11 cellular contexts compared by ENCODE assay signal in the genomic region with DNA sequence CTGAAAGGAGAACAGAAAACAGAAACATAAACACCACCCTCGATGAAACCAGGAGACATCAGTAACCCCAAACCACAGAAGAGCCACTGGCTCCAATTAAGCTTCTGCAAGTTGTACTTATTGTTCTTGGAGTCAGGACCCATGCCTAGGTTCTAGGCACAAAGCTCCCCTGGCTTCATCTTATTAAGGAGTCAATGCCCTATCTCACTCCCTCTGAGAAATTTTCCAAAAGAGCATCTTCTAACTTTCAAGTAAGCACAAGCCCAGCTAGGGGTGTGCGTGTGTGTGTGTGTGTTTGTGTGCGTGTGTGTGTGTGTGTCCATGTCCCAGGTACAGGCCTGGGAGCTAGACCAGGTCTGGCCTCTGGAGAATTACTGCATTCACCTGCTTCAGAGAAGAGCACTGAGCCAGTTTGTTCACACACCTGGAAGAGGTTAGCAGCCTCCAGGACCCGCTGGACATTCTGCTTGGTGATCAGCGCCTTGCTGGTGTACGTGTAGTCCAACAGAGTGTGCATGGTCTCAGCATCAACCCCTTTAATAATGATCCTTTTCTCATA. TPM values are rescaled to one million over a fixed set of nuclear protein-coding genes. Genes with fewer than 3 reads are reported as not detected.
A peak's percentile ranks its signal among the peaks of the same experiment; 100 is the strongest.
DNase-seq lines count a peak whose midpoint lies in the region; ATAC-seq and TF ChIP-seq lines count a peak whose summit lies in the region.
"Had no signal": no experiment of that assay in that cellular context is flagged by ENCODE, and none has a peak within 500 bp of the region (broad histone marks: within the 10 kb centered on the region; RNA-seq: fewer than 3 reads in every experiment).

No MANE protein-coding gene starts in this region.

- H3K36me3 Mint-ChIP-seq in activated CD4-positive, alpha-beta T cell treated with anti-CD3 and anti-CD28 coated beads for 36 hours (ENCODE audit: low read depth) = peaks cover 73% of the 10 kb centered on the region

- ATAC-seq in activated CD4-positive, alpha-beta T cell treated with anti-CD3 and anti-CD28 coated beads for 36 hours = peak; percentile 82
- ATAC-seq in HG02840 (IDR thresholded peaks at IDR 0.05; ENCODE audit: low FRiP score, unreplicated experiment) = peak; percentile 77
- no peak for ATAC-seq in upper lobe of left lung (ENCODE audit: low FRiP score in 2 of 2)

- intact Hi-C loops in activated CD4-positive, alpha-beta T cell treated with anti-CD3 and anti-CD28 coated beads for 36 hours (cut with DNase I, micrococcal nuclease) = loop anchor here in 1 of 2 experiments (1.0 kb wide), 1 partner anchor 27 kb away; no protein-coding TSS in a partner anchor
- intact Hi-C loops in spleen (cut with DNase I; ENCODE audit: low total_unique reads) = no loop called here

- peak overlapping the region in 6 of 8 donors; percentile 35 to 81 (median 67) for H3K27ac ChIP-seq in spleen
- peak overlapping the region in 1 of 4 donors; percentile 39 for H3K27ac ChIP-seq in upper lobe of left lung
- H3K27ac ChIP-seq: epithelial cell of prostate had no signal

- H3K27me3 Mint-ChIP-seq in activated CD4-positive, alpha-beta T cell treated with anti-CD3 and anti-CD28 coated beads for 36 hours = no peaks in the 10 kb centered on the region

- TF ChIP-seq EP300 in upper lobe of left lung (IDR thresholded peaks at IDR 0.05) = no peak

- H3K36me3 ChIP-seq in spleen (peaks cover 0 to 52% (median 0%) of the 10 kb centered on the region in 6 donors), upper lobe of left lung (no peaks in the 10 kb centered on the region)

- no peaks in the 10 kb centered on the region for H3K27me3 ChIP-seq in spleen (replicated peaks in 1 of 7)
- no peaks in the 10 kb centered on the region for H3K27me3 ChIP-seq in upper lobe of left lung

- H3K4me3 ChIP-seq in spleen (peak overlapping the region in 1 of 8 donors; percentile 24), upper lobe of left lung (no peak overlapping the region)

- CTCF ChIA-PET in activated CD4-positive, alpha-beta T cell treated with anti-CD3 and anti-CD28 coated beads for 36 hours (lab: Charles Lee) = interaction anchor here (0.6 to 2.4 kb wide), 9 partner anchors 9 to 358 kb away, joined by 3 to 6 read pairs (median 4); no protein-coding TSS in a partner anchor

- 72 to 82% (median 77%) methylated on average over 5 to 6 of the region's 6 CpGs for WGBS in spleen, 5 donors
- WGBS in upper lobe of left lung, 2 donors = 85 to 92% methylated on average over 6 of the region's 6 CpGs

- peak overlapping the region; percentile 39 for H3K4me3 Mint-ChIP-seq in activated CD4-positive, alpha-beta T cell treated with anti-CD3 and anti-CD28 coated beads for 36 hours

- H3K9me3 ChIP-seq in spleen (no peaks in the 10 kb centered on the region), upper lobe of left lung (no peaks in the 10 kb centered on the region)

- TF ChIP-seq POLR2A in spleen (IDR thresholded peaks at IDR 0.05) (no peak), upper lobe of left lung (IDR thresholded peaks at IDR 0.05) (no peak)

- POLR2A ChIA-PET in activated CD4-positive, alpha-beta T cell treated with anti-CD3 and anti-CD28 coated beads for 36 hours (lab: Charles Lee) = interaction anchor here (0.6 to 2.0 kb wide), 8 partner anchors 10 to 170 kb away, joined by 3 to 7 read pairs (median 4); a partner anchor contains a TSS

- H3K9me3 Mint-ChIP-seq in activated CD4-positive, alpha-beta T cell treated with anti-CD3 and anti-CD28 coated beads for 36 hours (ENCODE audit: low read depth) = no peaks in the 10 kb centered on the region

- DNase-seq in activated CD4-positive, alpha-beta T cell treated with anti-CD3 and anti-CD28 coated beads for 36 hours = peak; percentile 36
- DNase-seq in activated CD4-positive, alpha-beta T cell treated with anti-CD3 and anti-CD28 coated beads for 1 hour = no peak
- DNase-seq in NOMO-1 (lab: John Stamatoyannopoulos, UW; ENCODE audit: unreplicated experiment in 2 of 2) (peak; percentile 61 to 88), spleen (no peak), NCI-H69 (lab: John Stamatoyannopoulos, UW) (no peak), COR-L47 (lab: John Stamatoyannopoulos, UW) (no peak), upper lobe of left lung (no peak)
- DNase-seq: activated CD4-positive, alpha-beta T cell treated with anti-CD3 and anti-CD28 coated beads for 48 hours had no signal

- H3K4me1 ChIP-seq in spleen (peaks cover 3 to 45% (median 28%) of the 10 kb centered on the region in 6 donors), upper lobe of left lung (peaks cover 0 to 11% (median 6%) of the 10 kb centered on the region in 4 donors)

- TF ChIP-seq CTCF in spleen (IDR thresholded peaks at IDR 0.05 in 8 of 11, conservative IDR thresholded peaks at IDR 0.05 in 3 of 11) (no peak), upper lobe of left lung (IDR thresholded peaks at IDR 0.05) (no peak)

- peaks cover 61% of the 10 kb centered on the region for H3K4me1 Mint-ChIP-seq in activated CD4-positive, alpha-beta T cell treated with anti-CD3 and anti-CD28 coated beads for 36 hours

- H3K27ac Mint-ChIP-seq in activated CD4-positive, alpha-beta T cell treated with anti-CD3 and anti-CD28 coated beads for 36 hours = peak overlapping the region; percentile 87

RNA-seq across cellular contexts. Expression of a gene that starts 28.0 kb away (rescaled TPM):
- total RNA-seq in activated CD4-positive, alpha-beta T cell treated with anti-CD3 and anti-CD28 coated beads for 36 hours = 10 to 100 TPM; 62.8 to 64.7 TPM
- total RNA-seq in spleen (10 to 100 TPM; 29.4 to 51.8 (median 37.3) TPM), upper lobe of left lung (10 to 100 TPM; 15.2 to 77.5 (median 25.6) TPM)
- polyA plus RNA-seq in spleen = 10 to 100 TPM; 10.8 to 15.4 (median 15.0) TPM
- polyA plus RNA-seq: neural cell had no signal

Comparison
In these comparisons a context has a peak if more than half of its experiments do, and no peak if none do; other contexts are left out.
1. DNase-seq: peak in activated CD4-positive, alpha-beta T cell treated with anti-CD3 and anti-CD28 coated beads for 36 hours (single experiment) and NOMO-1 (2 of 2); none in activated CD4-positive, alpha-beta T cell treated with anti-CD3 and anti-CD28 coated beads for 1 hour (single experiment), spleen (single experiment), NCI-H69 (single experiment), COR-L47 (single experiment) and upper lobe of left lung (0 of 2).
2. ATAC-seq: peak in activated CD4-positive, alpha-beta T cell treated with anti-CD3 and anti-CD28 coated beads for 36 hours (single experiment) and HG02840 (single experiment); none in upper lobe of left lung (0 of 2).